9 cellular contexts compared by ENCODE assay signal in genomic region chr11:126348806-126349582, GRCh38. TPM values are rescaled to one million over a fixed set of nuclear protein-coding genes. Genes with fewer than 3 reads are reported as not detected.
DNase-seq lines count a peak whose midpoint lies in the region; ATAC-seq, FAIRE-seq and TF ChIP-seq lines count a peak whose summit lies in the region.
"Had no signal": no experiment of that assay in that cellular context is flagged by ENCODE, and none has a peak within 500 bp of the region (broad histone marks: within the 10 kb centered on the region; RNA-seq: fewer than 3 reads in every experiment).

No MANE protein-coding gene starts in this region.

- H2BK15ac ChIP-seq in IMR-90 (ENCODE audit: low read depth, low read length) = no peak overlapping the region

- no peak overlapping the region for H3K56ac ChIP-seq in IMR-90 (ENCODE audit: extremely low read depth, insufficient read depth, low read length)

- WGBS in IMR-90 (ENCODE audit: extremely low coverage in 2 of 2, insufficient read length in 1 of 2), 2 experiments = 86% methylated on average over 1 of the region's 8 CpGs; no CpG with 5 or more reads in 1 of the 2 experiments
- 74% methylated on average over 8 of the region's 8 CpGs for WGBS in K562 (ENCODE audit: insufficient coverage, low coverage, missing lambda C conversion rate)

- H2BK120ac ChIP-seq in IMR-90 (ENCODE audit: low read depth, low read length) = no peak overlapping the region

- peaks cover 0 to 2% (median 2%) of the 10 kb centered on the region in 3 donors for H3K27me3 Mint-ChIP-seq in immature natural killer cell (ENCODE audit: low read depth in 3 of 3)

- no TSS peak for BruUV-seq in IMR-90 (replicated peaks; lab: Mats Ljungman, UMichigan)
- BruUV-seq in K562 (replicated peaks; lab: Mats Ljungman, UMichigan) = no TSS peak

- peak overlapping the region in 1 of 2 experiments; percentile 42; a peak in 1 of 4 replicates for H4K8ac ChIP-seq in IMR-90 (ENCODE audit: low read depth in 2 of 2, low read length in 2 of 2)

- TF ChIP-seq EP300 in K562 (IDR thresholded peaks at IDR 0.05; ENCODE audit: low read length) = no peak

- H3K36me3 ChIP-seq in IMR-90 (ENCODE audit: control insufficient read depth, insufficient read depth, low read length) (peaks cover 6% of the 10 kb centered on the region; the same call in 1 of the 2 replicates), K562 (ENCODE audit: control insufficient read depth, insufficient read depth, low read length) (peaks cover 59% of the 10 kb centered on the region), lower lobe of right lung (peaks cover 22% of the 10 kb centered on the region)

- H3K4me1 ChIP-seq in IMR-90 (ENCODE audit: control insufficient read depth, insufficient read depth, low read length) = peaks cover 21% of the 10 kb centered on the region
- H3K4me1 ChIP-seq in K562 (replicated peaks in 1 of 2; ENCODE audit: control insufficient read depth in 2 of 2, insufficient read depth in 2 of 2, low read length in 2 of 2) = peaks cover 65 to 92% of the 10 kb centered on the region in 2 experiments
- H3K4me1 ChIP-seq in lower lobe of right lung = peaks cover 70% of the 10 kb centered on the region

- dilution Hi-C loops in IMR-90 (cut with HindIII; ENCODE audit: low sequenced_read_pairs, unreplicated experiment) = no loop called here

- H2AK9ac ChIP-seq in IMR-90 (replicated peaks; ENCODE audit: low read depth, low read length, poor library complexity) = peak overlapping the region; percentile 3

- H2AFZ ChIP-seq in IMR-90 (replicated peaks; ENCODE audit: low read length, poor library complexity) (peak overlapping the region; percentile 69), K562 (ENCODE audit: low read depth, low read length) (no peak overlapping the region)

- TF ChIP-seq POLR2A in IMR-90 (IDR thresholded peaks at IDR 0.05; ENCODE audit: low read depth, low read length) (no peak), K562 (conservative IDR thresholded peaks at IDR 0.05) (no peak)

- H3K4me3 ChIP-seq in IMR-90 (ENCODE audit: insufficient read depth, low read depth, low read length) = no peak overlapping the region
- no peak overlapping the region for H3K4me3 ChIP-seq in K562
- H3K4me3 ChIP-seq in lower lobe of right lung = no peak overlapping the region

- H3K4ac ChIP-seq in IMR-90 (ENCODE audit: low read depth, low read length) = peak overlapping the region; percentile 60

- peak overlapping the region; percentile 57; the same call in 1 of the 2 replicates for H2AK5ac ChIP-seq in IMR-90 (ENCODE audit: low read depth, low read length)

- H3K14ac ChIP-seq in IMR-90 (replicated peaks; ENCODE audit: low read depth, low read length) = peak overlapping the region; percentile 88

- H3K4me2 ChIP-seq in IMR-90 (ENCODE audit: low read depth, low read length) = no peak overlapping the region
- 0 out of 2 replicates have a peak overlapping the region, but pooled peaks have one; percentile 26 for H3K4me2 ChIP-seq in K562 (ENCODE audit: insufficient read depth, low read length)

- POLR2A ChIA-PET in IMR-90 (lab: Charles Lee; ENCODE audit: unreplicated experiment) (no interaction called here), K562 (lab: Yijun Ruan, JAX) (interaction anchor here (0.6 to 1.4 kb wide), 4 partner anchors 9 to 57 kb away, joined by 3 to 5 read pairs (median 4); partner anchors contain the start of gene DCPS)

- CTCF ChIA-PET in IMR-90 (lab: Yijun Ruan, JAX) = interaction anchor here (0.7 kb wide), 1 partner anchor 550 kb away, joined by 3 read pairs; no protein-coding TSS in a partner anchor
- CTCF ChIA-PET in K562 (lab: Yijun Ruan, JAX; ENCODE audit: low intra/inter-chr PET ratio) = no interaction called here

- peak overlapping the region; percentile 85 for H3K23ac ChIP-seq in IMR-90 (ENCODE audit: low read depth, low read length)

- ATAC-seq in IMR-90 (ENCODE audit: low read depth) = peak; percentile 12; the same call in 1 of the 2 replicates
- ATAC-seq in K562 = no peak
- ATAC-seq in stimulated activated effector memory CD8-positive, alpha-beta T cell treated with anti-CD3 and anti-CD28 coated beads, Interleukin-12 subunit alpha, Interleukin-12 subunit beta, amount 100 ng/mL, for 72 hours = peak; percentile 45
- no peak for ATAC-seq in GM19328 (IDR thresholded peaks at IDR 0.05; ENCODE audit: unreplicated experiment)
- no peak for ATAC-seq in lower lobe of right lung

- peak overlapping the region; percentile 56 for H2BK5ac ChIP-seq in IMR-90 (ENCODE audit: low read depth, low read length, poor library complexity, severe bottlenecking)

- H3K27ac ChIP-seq in IMR-90 (ENCODE audit: insufficient read depth, low read length) = no peak overlapping the region; the same call in 1 of the 2 replicates
- H3K27ac ChIP-seq in K562 (ENCODE audit: extremely low read depth, low read depth, low read length) = peak overlapping the region; percentile 58; the same call in 2 of the 3 replicates
- H3K27ac ChIP-seq in lower lobe of right lung = no peak overlapping the region

- peaks cover 26 to 73% of the 10 kb centered on the region in 2 experiments for H3K79me1 ChIP-seq in IMR-90 (ENCODE audit: low read depth in 1 of 2, low read length in 2 of 2)

- H3K9me3 ChIP-seq in IMR-90 (ENCODE audit: control insufficient read depth, insufficient read depth, low read length) = no peaks in the 10 kb centered on the region
- no peaks in the 10 kb centered on the region for H3K9me3 ChIP-seq in K562 (replicated peaks; ENCODE audit: control insufficient read depth, insufficient read depth, low read depth, low read length)
- no peaks in the 10 kb centered on the region for H3K9me3 ChIP-seq in lower lobe of right lung

- peaks cover 30% of the 10 kb centered on the region for H3K9me1 ChIP-seq in IMR-90 (ENCODE audit: insufficient read depth, low read length)
- peaks cover 8% of the 10 kb centered on the region for H3K9me1 ChIP-seq in K562 (ENCODE audit: control insufficient read depth, insufficient read depth, low read length)

- peaks cover 64% of the 10 kb centered on the region for H3K79me2 ChIP-seq in K562 (ENCODE audit: control insufficient read depth, insufficient read depth, low read length)

- no peak overlapping the region for H3K18ac ChIP-seq in IMR-90 (ENCODE audit: low read depth, low read length)

- H3K27ac Mint-ChIP-seq in immature natural killer cell = peak overlapping the region in 5 of 6 donors; percentile 17 to 95 (median 75)
- H3K27ac Mint-ChIP-seq in stimulated activated effector memory CD8-positive, alpha-beta T cell treated with anti-CD3 and anti-CD28 coated beads, Interleukin-12 subunit alpha, Interleukin-12 subunit beta, amount 100 ng/mL, for 72 hours = peak overlapping the region; percentile 86

- no peak overlapping the region for H4K5ac ChIP-seq in IMR-90 (ENCODE audit: low read depth, low read length)

- H4K91ac ChIP-seq in IMR-90 (ENCODE audit: insufficient read depth, low read depth, low read length) = no peak overlapping the region

- TF ChIP-seq CTCF in IMR-90 (conservative IDR thresholded peaks at IDR 0.05; ENCODE audit: low read depth, low read length) (no peak), K562 (IDR thresholded peaks at IDR 0.05 in 2 of 3, conservative IDR thresholded peaks at IDR 0.05 in 1 of 3; ENCODE audit: insufficient read depth in 2 of 3, low read depth in 1 of 3, low read length in 3 of 3) (no peak), lower lobe of right lung (IDR thresholded peaks at IDR 0.05) (no peak)

- no peak overlapping the region; the same call in 1 of the 2 replicates for H2BK20ac ChIP-seq in IMR-90 (ENCODE audit: low read depth, low read length)

- H3K4me1 Mint-ChIP-seq in immature natural killer cell = peaks cover 58 to 60% of the 10 kb centered on the region in 2 donors
- peaks cover 53% of the 10 kb centered on the region for H3K4me1 Mint-ChIP-seq in stimulated activated effector memory CD8-positive, alpha-beta T cell treated with anti-CD3 and anti-CD28 coated beads, Interleukin-12 subunit alpha, Interleukin-12 subunit beta, amount 100 ng/mL, for 72 hours

- in situ Hi-C loops in IMR-90 (cut with MboI; ENCODE audit: low sequenced_read_pairs) = no loop called here
- in situ Hi-C loops in K562 (cut with MboI) = no loop called here

- no peak overlapping the region for H3K4me3 Mint-ChIP-seq in immature natural killer cell
- H3K4me3 Mint-ChIP-seq in stimulated activated effector memory CD8-positive, alpha-beta T cell treated with anti-CD3 and anti-CD28 coated beads, Interleukin-12 subunit alpha, Interleukin-12 subunit beta, amount 100 ng/mL, for 72 hours = no peak overlapping the region

- H3K36me3 Mint-ChIP-seq in immature natural killer cell = peaks cover 15 to 21% (median 20%) of the 10 kb centered on the region in 3 donors
- H3K36me3 Mint-ChIP-seq in stimulated activated effector memory CD8-positive, alpha-beta T cell treated with anti-CD3 and anti-CD28 coated beads, Interleukin-12 subunit alpha, Interleukin-12 subunit beta, amount 100 ng/mL, for 72 hours = peaks cover 67% of the 10 kb centered on the region

- no peaks in the 10 kb centered on the region for H4K20me1 ChIP-seq in IMR-90 (ENCODE audit: insufficient read depth, low read length)
- H4K20me1 ChIP-seq in K562 (replicated peaks; ENCODE audit: control insufficient read depth, insufficient read depth, low read length) = peaks cover 5% of the 10 kb centered on the region; the same call in 1 of the 2 replicates

- peak; percentile 36 for DNase-seq in IMR-90
- no peak for DNase-seq in K562 (ENCODE audit: extremely low read depth in 1 of 4, low spot score in 3 of 4)
- no peak for DNase-seq in immature natural killer cell
- DNase-seq in stimulated activated effector memory CD8-positive, alpha-beta T cell treated with anti-CD3 and anti-CD28 coated beads, Interleukin-12 subunit alpha, Interleukin-12 subunit beta, amount 100 ng/mL, for 72 hours (ENCODE audit: low spot score in 2 of 2) = no peak
- no peak for DNase-seq in SIG-M5 (lab: John Stamatoyannopoulos, UW)
- no peak for DNase-seq in lower lobe of right lung
- DNase-seq: NCI-H2227 treated with DMSO at 0.1 percent for 48 hours; stimulated activated CD4-positive, alpha-beta T cell treated with anti-CD3 and anti-CD28 coated beads, Interleukin-12 subunit alpha, Interleukin-12 subunit beta, amount 100 ng/mL, for 4 hours had no signal

- H3K27me3 ChIP-seq in IMR-90 (ENCODE audit: control insufficient read depth, insufficient read depth, low read length) (no peaks in the 10 kb centered on the region), K562 (ENCODE audit: control insufficient read depth in 2 of 2, insufficient read depth in 2 of 2, low read length in 2 of 2) (no peaks in the 10 kb centered on the region), lower lobe of right lung (ENCODE audit: low read depth) (no peaks in the 10 kb centered on the region)

- FAIRE-seq in K562 (lab: Jason Lieb, UNC) = no peak

- no peaks in the 10 kb centered on the region for H3K9me3 Mint-ChIP-seq in immature natural killer cell
- H3K9me3 Mint-ChIP-seq in stimulated activated effector memory CD8-positive, alpha-beta T cell treated with anti-CD3 and anti-CD28 coated beads, Interleukin-12 subunit alpha, Interleukin-12 subunit beta, amount 100 ng/mL, for 72 hours = no peaks in the 10 kb centered on the region

- no peak overlapping the region for H3K9ac ChIP-seq in IMR-90 (ENCODE audit: low read depth, low read length)
- H3K9ac ChIP-seq in K562 (ENCODE audit: insufficient read depth in 1 of 2, low read depth in 2 of 2, low read length in 2 of 2) = peak overlapping the region; percentile 30 to 82

- intact Hi-C loops in IMR-90 (cut with micrococcal nuclease) (no loop called here), K562 (cut with micrococcal nuclease) (loop anchor here (5.0 kb wide), 1 partner anchor 43 kb away; no protein-coding TSS in a partner anchor), lower lobe of right lung (cut with DNase I) (no loop called here)

- TF ChIP-seq RAD21 in IMR-90 (IDR thresholded peaks at IDR 0.05; ENCODE audit: low read length) (no peak), K562 (CRISPR knock-in tag; conservative IDR thresholded peaks at IDR 0.05 in 1 of 2, IDR thresholded peaks at IDR 0.05 in 1 of 2) (no peak)

RNA-seq across cellular contexts. Expression of gene ST3GAL4, which starts 6.5 kb away (rescaled TPM):
- total RNA-seq in IMR-90 (2012; rRNA removed) (12.5 and 17.0 TPM in 2 replicates), K562 (2014; rRNA removed) (10.5 and 16.9 TPM in 2 replicates), K562 (2014; rRNA removed; fragmentation: Illumina TruSeq; extraction: Trizol) (6.2 and 8.2 TPM in 2 replicates), K562 (2015; rRNA removed; fragmentation: Illumina TruSeq; extraction: Trizol) (6.0 and 6.7 TPM in 2 replicates), K562 (2021) (13.7 and 15.2 TPM in 2 replicates), lower lobe of right lung (26.2 TPM)
- polyA plus RNA-seq in IMR-90 (2012; rRNA removed) (18.3 and 19.7 TPM in 2 replicates), K562 (2011; rRNA removed) (10.7 and 15.4 TPM in 2 replicates), K562 (2014; fragmentation: Illumina TruSeq; extraction: Trizol) (17.8 and 22.9 TPM in 2 replicates), K562 (2014; fragmentation: Nextera tagmentation; extraction: Ambion mirVana) (under 1 TPM; 0.27 to 0.53 TPM), K562 (2014; rRNA removed) (13.8 and 16.7 TPM in 2 replicates), immature natural killer cell (10 to 100 TPM; 25.0 to 31.7 (median 30.9) TPM)
- polyA plus RNA-seq in IMR-90 (2012; cell fraction: cytosol; rRNA removed) = 19.6 and 25.9 TPM in 2 replicates
- polyA plus RNA-seq in IMR-90 (2012; cell fraction: nucleus; rRNA removed; ENCODE audit: low replicate concordance) = 12.5 and 20.7 TPM in 2 replicates
- 11.3 and 26.5 TPM in 2 replicates for total RNA-seq in K562 (2011; cell fraction: chromatin; rRNA removed; ENCODE audit: low replicate concordance)
- 24.2 and 25.7 TPM in 2 replicates for total RNA-seq in K562 (2011; cell fraction: nucleolus; rRNA removed)
- 22.4 and 23.4 TPM in 2 replicates for total RNA-seq in K562 (2011; cell fraction: nucleoplasm; rRNA removed)
- 12.8 and 18.7 TPM in 2 replicates for polyA plus RNA-seq in K562 (2011; cell fraction: cytosol; rRNA removed)
- 10.4 and 18.7 TPM in 2 replicates for polyA plus RNA-seq in K562 (2011; cell fraction: nucleus; rRNA removed)
- 8.2 and 14.5 TPM in 2 replicates for polyA plus RNA-seq in K562 (2012)
- 2.6 and 6.2 TPM in 2 replicates for polyA minus RNA-seq in K562 (2011; rRNA and poly(A)+ RNA removed)
- 7.9 and 8.3 TPM in 2 replicates for polyA minus RNA-seq in K562 (2011; cell fraction: cytosol; rRNA and poly(A)+ RNA removed)
- polyA minus RNA-seq in K562 (2011; cell fraction: nucleus; rRNA and poly(A)+ RNA removed) = 3.8 and 5.3 TPM in 2 replicates

RNA-seq across cellular contexts. Expression of gene DCPS, which starts 45.1 kb away (rescaled TPM):
- total RNA-seq in IMR-90 (2012; rRNA removed) = 18.6 and 19.7 TPM in 2 replicates
- polyA plus RNA-seq in IMR-90 (2012; rRNA removed) = 34.8 and 35.0 TPM in 2 replicates
- 26.7 and 31.4 TPM in 2 replicates for polyA plus RNA-seq in IMR-90 (2012; cell fraction: cytosol; rRNA removed)
- 12.2 and 12.5 TPM in 2 replicates for polyA plus RNA-seq in IMR-90 (2012; cell fraction: nucleus; rRNA removed; ENCODE audit: low replicate concordance)
- 5.6 and 9.2 TPM in 2 replicates for total RNA-seq in K562 (2011; cell fraction: chromatin; rRNA removed; ENCODE audit: low replicate concordance)
- total RNA-seq in K562 (2011; cell fraction: nucleolus; rRNA removed) = 11.2 and 12.0 TPM in 2 replicates
- total RNA-seq in K562 (2011; cell fraction: nucleoplasm; rRNA removed) = 7.4 and 9.0 TPM in 2 replicates
- total RNA-seq in K562 (2014; rRNA removed) = 16.5 and 23.8 TPM in 2 replicates
- 10.8 and 11.1 TPM in 2 replicates for total RNA-seq in K562 (2014; rRNA removed; fragmentation: Illumina TruSeq; extraction: Trizol)
- 17.9 and 18.9 TPM in 2 replicates for total RNA-seq in K562 (2015; rRNA removed; fragmentation: Illumina TruSeq; extraction: Trizol)
- total RNA-seq in K562 (2021) = 23.0 and 24.6 TPM in 2 replicates
- polyA plus RNA-seq in K562 (2011; rRNA removed) = 16.8 and 25.9 TPM in 2 replicates
- 27.0 and 56.5 TPM in 2 replicates for polyA plus RNA-seq in K562 (2011; cell fraction: cytosol; rRNA removed)
- 7.1 and 12.9 TPM in 2 replicates for polyA plus RNA-seq in K562 (2011; cell fraction: nucleus; rRNA removed)
- 21.5 and 26.3 TPM in 2 replicates for polyA plus RNA-seq in K562 (2012)
- polyA plus RNA-seq in K562 (2014; fragmentation: Illumina TruSeq; extraction: Trizol) = 37.2 and 38.1 TPM in 2 replicates
- 10 to 100 TPM in 1 of 2 experiments, 1 to 10 TPM in 1; 8.7 to 17.8 TPM for polyA plus RNA-seq in K562 (2014; fragmentation: Nextera tagmentation; extraction: Ambion mirVana)
- 23.3 and 27.2 TPM in 2 replicates for polyA plus RNA-seq in K562 (2014; rRNA removed)
- 6.6 and 12.8 TPM in 2 replicates for polyA minus RNA-seq in K562 (2011; rRNA and poly(A)+ RNA removed)
- polyA minus RNA-seq in K562 (2011; cell fraction: cytosol; rRNA and poly(A)+ RNA removed) = 9.0 and 12.5 TPM in 2 replicates
- 5.8 and 6.1 TPM in 2 replicates for polyA minus RNA-seq in K562 (2011; cell fraction: nucleus; rRNA and poly(A)+ RNA removed)
- 10 to 100 TPM; 33.1 to 65.7 (median 40.6) TPM for polyA plus RNA-seq in immature natural killer cell
- 14.7 TPM for total RNA-seq in lower lobe of right lung

Comparison
In these comparisons a context has a peak if more than half of its experiments do, and no peak if none do; other contexts are left out.
1. ATAC-seq: peak in IMR-90 (single experiment) and stimulated activated effector memory CD8-positive, alpha-beta T cell treated with anti-CD3 and anti-CD28 coated beads, Interleukin-12 subunit alpha, Interleukin-12 subunit beta, amount 100 ng/mL, for 72 hours (single experiment); none in K562 (single experiment), GM19328 (single experiment) and lower lobe of right lung (0 of 2).